13 cellular contexts compared by ENCODE assay signal in genomic region chrX:103716967-103717366, GRCh38. TPM values are rescaled to one million over a fixed set of nuclear protein-coding genes. Genes with fewer than 3 reads are reported as not detected.
DNase-seq lines count a peak whose midpoint lies in the region; FAIRE-seq and TF ChIP-seq lines count a peak whose summit lies in the region.
"Had no signal": no experiment of that assay in that cellular context is flagged by ENCODE, and none has a peak within 500 bp of the region (broad histone marks: within the 10 kb centered on the region; RNA-seq: fewer than 3 reads in every experiment).

No MANE protein-coding gene starts in this region.

- H3K4me1 ChIP-seq in fibroblast of lung (ENCODE audit: control insufficient read depth, extremely low read depth, insufficient read depth, low read length) (no peaks in the 10 kb centered on the region), parathyroid adenoma (peaks cover 14% of the 10 kb centered on the region), spleen (no peaks in the 10 kb centered on the region), OCI-LY7 (ENCODE audit: insufficient read depth, low read length, poor library complexity, severe bottlenecking) (no peaks in the 10 kb centered on the region)

- BruUV-seq in OCI-LY7 (replicated peaks; lab: Mats Ljungman, UMichigan): no TSS peak

- H3K27me3 ChIP-seq in fibroblast of lung (ENCODE audit: control insufficient read depth, insufficient read depth, low read length) (no peaks in the 10 kb centered on the region), parathyroid adenoma (ENCODE audit: control insufficient read depth, insufficient read depth, low read length) (no peaks in the 10 kb centered on the region), spleen (replicated peaks in 1 of 7) (peaks cover 0 to 6% (median 0%) of the 10 kb centered on the region in 7 donors)

- no peak overlapping the region for H3K9ac ChIP-seq in fibroblast of lung (ENCODE audit: insufficient read depth, low read length)
- H3K9ac ChIP-seq in parathyroid adenoma: no peak overlapping the region

- WGBS in spleen, 5 donors: 50 to 74% (median 60%) methylated on average over 2 of the region's 2 CpGs

- H3K4me2 ChIP-seq in fibroblast of lung (ENCODE audit: extremely low read depth, insufficient read depth, low read length): peak overlapping the region; percentile 7
- no peak overlapping the region for H3K4me2 ChIP-seq in parathyroid adenoma (ENCODE audit: low read length)
- H3K4me2 ChIP-seq in OCI-LY7 (ENCODE audit: low read length): no peak overlapping the region

- H3K4me3 ChIP-seq in fibroblast of lung (replicated peaks in 1 of 4; ENCODE audit: control extremely low read depth in 1 of 4, insufficient read depth in 1 of 4, low read depth in 3 of 4, low read length in 4 of 4) (no peak overlapping the region), parathyroid adenoma (ENCODE audit: low read depth, low read length) (no peak overlapping the region), spleen (no peak overlapping the region), OCI-LY7 (ENCODE audit: low read depth, low read length, poor library complexity, severe bottlenecking) (no peak overlapping the region)

- H2AFZ ChIP-seq in fibroblast of lung (ENCODE audit: low read length) (no peak overlapping the region), parathyroid adenoma (no peak overlapping the region), OCI-LY7 (ENCODE audit: low read length) (no peak overlapping the region)

- DNase-seq in EL: peak; percentile 76
- peak; percentile 17 for DNase-seq in RCC 7860 (ENCODE audit: low spot score)
- peak; percentile 89 to 98 for DNase-seq in fibroblast of lung (ENCODE audit: low read depth in 2 of 2)
- no peak for DNase-seq in spleen
- no peak for DNase-seq in NCI-H1092 (lab: John Stamatoyannopoulos, UW)
- DNase-seq in OCI-LY7 (ENCODE audit: low spot score): no peak
- DNase-seq in activated CD4-positive, CD25-positive, alpha-beta regulatory T cell (lab: John Stamatoyannopoulos, UW): no peak
- DNase-seq: Calu3; hypothalamus; SIG-M5; stimulated activated naive CD4-positive, alpha-beta T cell treated with Interleukin-2 at 50 U/mL for 16 hours had no signal

- H3K79me2 ChIP-seq in fibroblast of lung (ENCODE audit: control insufficient read depth, insufficient read depth, low read length) (no peaks in the 10 kb centered on the region), parathyroid adenoma (no peaks in the 10 kb centered on the region), OCI-LY7 (ENCODE audit: insufficient read depth, low read depth, low read length) (no peaks in the 10 kb centered on the region)

- no peak for TF ChIP-seq CTCF in fibroblast of lung (conservative IDR thresholded peaks at IDR 0.05 in 1 of 2, IDR thresholded peaks at IDR 0.05 in 1 of 2; ENCODE audit: low read depth in 1 of 2, low read length in 2 of 2)
- no peak for TF ChIP-seq CTCF in parathyroid adenoma (IDR thresholded peaks at IDR 0.05)
- TF ChIP-seq CTCF in spleen (IDR thresholded peaks at IDR 0.05 in 8 of 11, conservative IDR thresholded peaks at IDR 0.05 in 3 of 11): no peak
- TF ChIP-seq CTCF in OCI-LY7 (conservative IDR thresholded peaks at IDR 0.05; ENCODE audit: low read length): no peak

- CTCF ChIA-PET in OCI-LY7 (lab: Charles Lee; ENCODE audit: unreplicated experiment): no interaction called here

- POLR2A ChIA-PET in OCI-LY7 (lab: Charles Lee): no interaction called here

- H3K36me3 ChIP-seq in fibroblast of lung (ENCODE audit: control insufficient read depth, insufficient read depth, low read length) (no peaks in the 10 kb centered on the region), parathyroid adenoma (ENCODE audit: control insufficient read depth, insufficient read depth, low read length) (no peaks in the 10 kb centered on the region), spleen (no peaks in the 10 kb centered on the region), OCI-LY7 (ENCODE audit: insufficient read depth, low read length) (no peaks in the 10 kb centered on the region)

- H3K9me2 ChIP-seq in OCI-LY7 (ENCODE audit: insufficient read depth, low read length): no peaks in the 10 kb centered on the region

- H4K20me1 ChIP-seq in fibroblast of lung (ENCODE audit: control insufficient read depth, extremely low read depth, insufficient read depth, low read length) (no peaks in the 10 kb centered on the region), OCI-LY7 (ENCODE audit: insufficient read depth, low read length) (no peaks in the 10 kb centered on the region)

- peak; percentile 7 for FAIRE-seq in RCC 7860 (lab: Jason Lieb, UNC)

- intact Hi-C loops in spleen (cut with DNase I; ENCODE audit: low total_unique reads): loop anchor here (10.0 kb wide), 1 partner anchor 98 kb away; no protein-coding TSS in a partner anchor
- intact Hi-C loops in OCI-LY7 (cut with micrococcal nuclease; ENCODE audit: unreplicated experiment): no loop called here

- no peaks in the 10 kb centered on the region for H3K9me3 ChIP-seq in fibroblast of lung (ENCODE audit: control insufficient read depth, insufficient read depth, low read depth, low read length)
- H3K9me3 ChIP-seq in parathyroid adenoma (ENCODE audit: control insufficient read depth, low read length): no peaks in the 10 kb centered on the region
- no peaks in the 10 kb centered on the region for H3K9me3 ChIP-seq in spleen
- H3K9me3 ChIP-seq in OCI-LY7 (ENCODE audit: low read length): no peaks in the 10 kb centered on the region

- no peak for TF ChIP-seq POLR2A in spleen (IDR thresholded peaks at IDR 0.05)

- H3K27ac ChIP-seq in fibroblast of lung (ENCODE audit: insufficient read depth, low read length) (no peak overlapping the region), parathyroid adenoma (peak overlapping the region; percentile 19), spleen (no peak overlapping the region), OCI-LY7 (ENCODE audit: low read depth, low read length, poor library complexity, severe bottlenecking) (no peak overlapping the region)

RNA-seq across cellular contexts. Expression of gene TMEM31, which starts 6.3 kb away (rescaled TPM):
- not detected in 2 replicates for total RNA-seq in fibroblast of lung
- polyA plus RNA-seq in fibroblast of lung: 0.10 TPM in 1 of 2 replicates, not detected in the other
- not detected in 2 replicates for polyA plus RNA-seq in fibroblast of lung (2012)
- not detected in 2 replicates for polyA minus RNA-seq in fibroblast of lung (ENCODE audit: low replicate concordance)
- not detected for total RNA-seq in spleen
- under 1 TPM in 2 of 3 donors, not detected in 1; 0.14 to 0.22 TPM for polyA plus RNA-seq in spleen
- total RNA-seq in OCI-LY7 (2014; rRNA removed; shearing (Covaris generic)): not detected in 2 replicates
- total RNA-seq in OCI-LY7 (2022): 0.53 and 0.65 TPM in 2 replicates
- total RNA-seq: activated T-helper 2 cell treated with anti-CD3 and anti-CD28 coated beads, Interferon-gamma antibody, Interleukin-2, Interleukin-4, amounts not matched to agents 10 μg/mL and 5 μg/mL and 100 μg/mL, durations not matched to agents 14 hours and 24 hours and 36 hours; Calu3 had no signal

RNA-seq across cellular contexts. Expression of gene MORF4L2, which starts 30.5 kb away (rescaled TPM):
- total RNA-seq in fibroblast of lung (287 and 353 TPM in 2 replicates), spleen (100 to 1,000 TPM; 136 to 222 (median 168) TPM), OCI-LY7 (2022) (223 and 257 TPM in 2 replicates)
- polyA plus RNA-seq in fibroblast of lung (814 and 948 TPM in 2 replicates), spleen (100 to 1,000 TPM in 2 of 3 donors, 10 to 100 TPM in 1; 86.8 to 148 (median 107) TPM)
- 416 and 521 TPM in 2 replicates for polyA plus RNA-seq in fibroblast of lung (2012)
- 36.2 and 48.1 TPM in 2 replicates for polyA minus RNA-seq in fibroblast of lung (ENCODE audit: low replicate concordance)
- 165 and 201 TPM in 2 replicates for total RNA-seq in OCI-LY7 (2014; rRNA removed; shearing (Covaris generic))

RNA-seq across cellular contexts. Expression of gene PLP1, which starts 59.7 kb away (rescaled TPM):
- 0.17 TPM in 1 of 2 replicates, not detected in the other for total RNA-seq in fibroblast of lung
- 0.12 and 0.17 TPM in 2 replicates for polyA plus RNA-seq in fibroblast of lung
- polyA plus RNA-seq in fibroblast of lung (2012): 0.14 TPM in 1 of 2 replicates, not detected in the other
- polyA minus RNA-seq in fibroblast of lung (ENCODE audit: low replicate concordance): 0.12 TPM in 1 of 2 replicates, not detected in the other
- total RNA-seq in spleen: under 1 TPM in 2 of 7 donors, not detected in 5; 0.17 to 0.39 TPM
- polyA plus RNA-seq in spleen: 10 to 100 TPM in 1 of 3 donors, under 1 TPM in 2; 0.23 to 20.6 (median 0.54) TPM
- total RNA-seq in OCI-LY7 (2014; rRNA removed; shearing (Covaris generic)): not detected in 2 replicates
- not detected in 2 replicates for total RNA-seq in OCI-LY7 (2022)
- total RNA-seq: activated T-helper 2 cell treated with anti-CD3 and anti-CD28 coated beads, Interferon-gamma antibody, Interleukin-2, Interleukin-4, amounts not matched to agents 10 μg/mL and 5 μg/mL and 100 μg/mL, durations not matched to agents 14 hours and 24 hours and 36 hours; Calu3 had no signal

Comparison
In these comparisons a context has a peak if more than half of its experiments do, and no peak if none do; other contexts are left out.
1. DNase-seq: peak in EL (single experiment), RCC 7860 (single experiment) and fibroblast of lung (2 of 2); none in spleen (single experiment), NCI-H1092 (single experiment), OCI-LY7 (single experiment) and activated CD4-positive, CD25-positive, alpha-beta regulatory T cell (0 of 4).